8 cellular contexts compared by ENCODE assay signal in genomic region chr12:43776498-43776897, GRCh38. TPM values are rescaled to one million over a fixed set of nuclear protein-coding genes. Genes with fewer than 3 reads are reported as not detected.
DNase-seq lines count a peak whose midpoint lies in the region; ATAC-seq, FAIRE-seq and TF ChIP-seq lines count a peak whose summit lies in the region.

No MANE protein-coding gene starts in this region.

- H3K4me1 ChIP-seq in endodermal cell (ENCODE audit: control insufficient read depth, insufficient read depth, low read length): no peaks in the 10 kb centered on the region
- no peaks in the 10 kb centered on the region for H3K4me1 ChIP-seq in small intestine (ENCODE audit: control insufficient read depth in 2 of 2, insufficient read depth in 1 of 2, low read depth in 1 of 2, low read length in 1 of 2)
- no peaks in the 10 kb centered on the region for H3K4me1 ChIP-seq in neuronal stem cell (ENCODE audit: control insufficient read depth in 2 of 2, insufficient read depth in 1 of 2, low read depth in 1 of 2, low read length in 2 of 2)

- H2BK15ac ChIP-seq in neuronal stem cell (ENCODE audit: low read length): no peak overlapping the region

- no peak overlapping the region for H3K9ac ChIP-seq in endodermal cell (ENCODE audit: extremely low read depth, low read length, poor library complexity, severe bottlenecking)
- no peak overlapping the region for H3K9ac ChIP-seq in neuronal stem cell (ENCODE audit: low read depth, low read length, poor library complexity)

- DNase-seq in AML-193 (lab: John Stamatoyannopoulos, UW): peak; percentile 43 to 44
- peak; percentile 11 for DNase-seq in GM12891 (ENCODE audit: insufficient read length, low spot score)
- peak; percentile 23 for DNase-seq in NCI-H446 treated with DMSO at 0.1 percent for 48 hours (lab: John Stamatoyannopoulos, UW)
- DNase-seq in endodermal cell: no peak
- peak; percentile 16 for DNase-seq in small intestine
- no peak for DNase-seq in neuronal stem cell (ENCODE audit: low spot score)

- WGBS in endodermal cell (ENCODE audit: insufficient coverage in 1 of 2, insufficient read length in 1 of 2), 2 experiments: 59% methylated on average over 3 of the region's 3 CpGs; no CpG with 5 or more reads in 1 of the 2 experiments
- 48 to 60% (median 55%) methylated on average over 3 of the region's 3 CpGs for whole genome bisulfite sequencing in small intestine, 3 donors
- no CpG with 5 or more reads among the region's 3 CpGs for WGBS in neuronal stem cell (ENCODE audit: extremely low coverage in 2 of 2, insufficient read length in 2 of 2, insufficient replicate concordance in 1 of 2), 2 donors

- H3K36me3 Mint-ChIP-seq in endodermal cell (ENCODE audit: low read depth): peaks cover 2% of the 10 kb centered on the region

- no peak overlapping the region for H4K91ac ChIP-seq in neuronal stem cell (ENCODE audit: low read depth, low read length, poor library complexity)

- H3K27me3 Mint-ChIP-seq in endodermal cell (ENCODE audit: insufficient read depth): no peaks in the 10 kb centered on the region

- H4K8ac ChIP-seq in neuronal stem cell (ENCODE audit: low read depth, low read length): no peak overlapping the region

- H3K4me3 ChIP-seq in endodermal cell (ENCODE audit: low read length) (no peak overlapping the region), small intestine (ENCODE audit: low read depth in 1 of 2, low read length in 2 of 2) (no peak overlapping the region), neuronal stem cell (ENCODE audit: low read length in 2 of 2) (no peak overlapping the region)

- H3K27ac Mint-ChIP-seq in endodermal cell: no peak overlapping the region

- no peak overlapping the region for H2BK5ac ChIP-seq in neuronal stem cell (ENCODE audit: low read length)

- no peak overlapping the region for H3K4ac ChIP-seq in neuronal stem cell (ENCODE audit: low read length)

- no peak overlapping the region for H3K18ac ChIP-seq in neuronal stem cell (ENCODE audit: low read length)

- H3K27me3 ChIP-seq in endodermal cell (ENCODE audit: control insufficient read depth, insufficient read depth, low read length, poor library complexity, severe bottlenecking) (no peaks in the 10 kb centered on the region), small intestine (ENCODE audit: control insufficient read depth in 2 of 2, insufficient read depth in 2 of 2, low read length in 2 of 2) (no peaks in the 10 kb centered on the region), neuronal stem cell (ENCODE audit: control insufficient read depth in 3 of 3, insufficient read depth in 3 of 3, low read depth in 1 of 3, low read length in 3 of 3) (no peaks in the 10 kb centered on the region)

- H2AFZ ChIP-seq in neuronal stem cell (ENCODE audit: low read length): no peak overlapping the region

- FAIRE-seq in GM12891 (lab: Jason Lieb, UNC) (peak; percentile 9), small intestine (lab: Jason Lieb, UNC) (no peak)

- H3K4me3 Mint-ChIP-seq in endodermal cell: no peak overlapping the region

- H3K9me3 ChIP-seq in endodermal cell (ENCODE audit: control insufficient read depth, low read length): no peaks in the 10 kb centered on the region
- H3K9me3 ChIP-seq in small intestine (ENCODE audit: control insufficient read depth, low read depth): no peaks in the 10 kb centered on the region
- H3K9me3 ChIP-seq in neuronal stem cell (replicated peaks in 1 of 2; ENCODE audit: control insufficient read depth in 2 of 2, insufficient read depth in 1 of 2, low read depth in 1 of 2, low read length in 2 of 2): no peaks in the 10 kb centered on the region

- no peak overlapping the region for H2AK5ac ChIP-seq in neuronal stem cell (ENCODE audit: low read depth, low read length)

- H3K23ac ChIP-seq in neuronal stem cell (ENCODE audit: low read depth, low read length, poor library complexity): no peak overlapping the region

- no peak overlapping the region for H2BK12ac ChIP-seq in neuronal stem cell (ENCODE audit: low read length)

- no peak overlapping the region for H3K4me2 ChIP-seq in neuronal stem cell (ENCODE audit: insufficient read depth, low read length, poor library complexity, severe bottlenecking)

- no peak overlapping the region for H2BK120ac ChIP-seq in neuronal stem cell (ENCODE audit: low read depth, low read length)

- H3K4me1 Mint-ChIP-seq in endodermal cell: no peaks in the 10 kb centered on the region

- H3K36me3 ChIP-seq in endodermal cell (ENCODE audit: control insufficient read depth, insufficient read depth, low read length): peaks cover 6% of the 10 kb centered on the region
- peaks cover 10 to 14% of the 10 kb centered on the region in 2 donors for H3K36me3 ChIP-seq in small intestine (ENCODE audit: control insufficient read depth in 2 of 2, insufficient read depth in 2 of 2, low read length in 2 of 2)
- no peaks in the 10 kb centered on the region for H3K36me3 ChIP-seq in neuronal stem cell (replicated peaks in 1 of 2; ENCODE audit: control insufficient read depth in 2 of 2, insufficient read depth in 2 of 2, low read length in 2 of 2)

- no peak overlapping the region for H3K14ac ChIP-seq in neuronal stem cell (ENCODE audit: low read length)

- peak; percentile 77 for TF ChIP-seq CTCF in endodermal cell (conservative IDR thresholded peaks at IDR 0.05)

- ATAC-seq in HG02840 (IDR thresholded peaks at IDR 0.05; ENCODE audit: low FRiP score, unreplicated experiment) (no peak), GM19467 (IDR thresholded peaks at IDR 0.05; ENCODE audit: unreplicated experiment) (no peak)

- H3K9me3 Mint-ChIP-seq in endodermal cell: no peaks in the 10 kb centered on the region

- no peaks in the 10 kb centered on the region for H3K79me1 ChIP-seq in neuronal stem cell (ENCODE audit: low read depth, low read length)

- no peak for TF ChIP-seq POLR2A in GM12891 (IDR thresholded peaks at IDR 0.05; ENCODE audit: low read depth, low read length)

- H3K27ac ChIP-seq in endodermal cell (ENCODE audit: low read depth, low read length) (no peak overlapping the region), small intestine (ENCODE audit: low read depth in 1 of 2, low read length in 1 of 2) (no peak overlapping the region), neuronal stem cell (replicated peaks; ENCODE audit: low read length) (no peak overlapping the region)

TF ChIP-seq in GM12891, 5 proteins besides CTCF, POLR2A, EP300 and RAD21:
- TF ChIP-seq TAF1 (IDR thresholded peaks at IDR 0.05; ENCODE audit: low read depth, low read length): no peak
- TF ChIP-seq PAX5 (IDR thresholded peaks at IDR 0.05; ENCODE audit: insufficient read depth, low read length, severe bottlenecking): no peak
- TF ChIP-seq POLR2AphosphoS5 (IDR thresholded peaks at IDR 0.05; ENCODE audit: low read depth, low read length): no peak
- no peak for TF ChIP-seq SPI1 (IDR thresholded peaks at IDR 0.05; ENCODE audit: low read depth, low read length)
- no peak for TF ChIP-seq POU2F2 (IDR thresholded peaks at IDR 0.05; ENCODE audit: low read depth, low read length)

RNA-seq across cellular contexts. Expression of gene IRAK4, which starts 17.7 kb away (rescaled TPM):
- polyA plus RNA-seq in GM12891 (2012; ENCODE audit: low read depth, missing spikeins): 12.4 TPM
- total RNA-seq in endodermal cell: 1 to 10 TPM; 5.9 to 9.2 TPM
- polyA plus RNA-seq in endodermal cell (2013, experiment 1 of 2): 9.2 TPM
- polyA plus RNA-seq in endodermal cell (2013, experiment 2 of 2): 10.5 TPM
- 10 to 100 TPM; 10.6 to 16.1 (median 15.9) TPM for polyA plus RNA-seq in small intestine
- 3.2 TPM for polyA plus RNA-seq in neuronal stem cell (2013, experiment 1 of 2)
- polyA plus RNA-seq in neuronal stem cell (2013, experiment 2 of 2): 3.0 TPM

RNA-seq across cellular contexts. Expression of gene PUS7L, which starts 17.9 kb away (rescaled TPM):
- polyA plus RNA-seq in GM12891 (2012; ENCODE audit: low read depth, missing spikeins): 4.5 TPM
- total RNA-seq in endodermal cell: 10 to 100 TPM; 15.2 to 23.6 TPM
- polyA plus RNA-seq in endodermal cell (2013, experiment 1 of 2): 10.7 TPM
- 15.3 TPM for polyA plus RNA-seq in endodermal cell (2013, experiment 2 of 2)
- 1 to 10 TPM; 1.6 to 3.4 (median 2.2) TPM for polyA plus RNA-seq in small intestine
- polyA plus RNA-seq in neuronal stem cell (2013, experiment 1 of 2): 13.5 TPM
- polyA plus RNA-seq in neuronal stem cell (2013, experiment 2 of 2): 13.8 TPM

RNA-seq across cellular contexts. Expression of gene TWF1, which starts 29.6 kb away (rescaled TPM):
- polyA plus RNA-seq in GM12891 (2012; ENCODE audit: low read depth, missing spikeins): 11.3 TPM
- total RNA-seq in endodermal cell: 10 to 100 TPM; 25.1 to 28.0 TPM
- polyA plus RNA-seq in endodermal cell (2013, experiment 1 of 2): 50.2 TPM
- 48.9 TPM for polyA plus RNA-seq in endodermal cell (2013, experiment 2 of 2)
- polyA plus RNA-seq in small intestine: 100 to 1,000 TPM in 1 of 3 donors, 10 to 100 TPM in 2; 82.1 to 142 (median 99.4) TPM
- polyA plus RNA-seq in neuronal stem cell (2013, experiment 1 of 2): 33.6 TPM
- polyA plus RNA-seq in neuronal stem cell (2013, experiment 2 of 2): 33.6 TPM

RNA-seq across cellular contexts. Expression of gene TMEM117, which starts 59.4 kb away (rescaled TPM):
- 2.3 TPM for polyA plus RNA-seq in GM12891 (2012; ENCODE audit: low read depth, missing spikeins)
- 1 to 10 TPM in 1 of 2 donors, under 1 TPM in 1; 0.79 to 1.4 TPM for total RNA-seq in endodermal cell
- polyA plus RNA-seq in endodermal cell (2013, experiment 1 of 2): 2.6 TPM
- 3.1 TPM for polyA plus RNA-seq in endodermal cell (2013, experiment 2 of 2)
- 10 to 100 TPM in 2 of 3 donors, 1 to 10 TPM in 1; 6.3 to 14.1 (median 13.5) TPM for polyA plus RNA-seq in small intestine
- polyA plus RNA-seq in neuronal stem cell (2013, experiment 1 of 2): 0.15 TPM
- 0.28 TPM for polyA plus RNA-seq in neuronal stem cell (2013, experiment 2 of 2)

Comparison
In these comparisons a context has a peak if more than half of its experiments do, and no peak if none do; other contexts are left out.
1. DNase-seq: peak in AML-193 (2 of 2), GM12891 (single experiment), NCI-H446 treated with DMSO at 0.1 percent for 48 hours (single experiment) and small intestine (single experiment); none in endodermal cell (single experiment) and neuronal stem cell (single experiment).